ENCODE assay signal across 10 cellular contexts in the genomic region with DNA sequence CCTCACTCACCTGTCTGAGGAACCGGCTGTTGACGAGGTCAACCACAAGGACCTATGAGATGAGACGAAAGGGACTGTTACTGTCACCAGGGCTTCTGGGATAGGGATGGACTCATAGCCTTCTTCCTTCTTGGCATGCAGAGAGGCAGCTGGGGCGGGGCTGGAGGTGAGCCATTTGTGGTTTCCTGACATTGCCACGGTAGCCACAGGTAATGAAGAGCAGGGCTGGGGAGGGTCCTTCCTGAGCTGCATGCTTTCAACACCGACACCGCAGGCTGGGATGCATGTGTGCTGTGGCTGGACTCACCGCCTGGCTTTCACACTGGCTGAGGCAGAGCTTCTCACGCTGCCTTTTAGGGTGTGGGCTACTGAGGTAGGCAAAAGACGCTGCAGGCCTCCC. TPM values are rescaled to one million over a fixed set of nuclear protein-coding genes. Genes with fewer than 3 reads are reported as not detected.
A peak's percentile ranks its signal among the peaks of the same experiment; 100 is the strongest.
DNase-seq lines count a peak whose midpoint lies in the region; ATAC-seq and TF ChIP-seq lines count a peak whose summit lies in the region.
"Had no signal": no experiment of that assay in that cellular context is flagged by ENCODE, and none has a peak within 500 bp of the region (broad histone marks: within the 10 kb centered on the region; RNA-seq: fewer than 3 reads in every experiment).

No MANE protein-coding gene starts in this region.

- H3K27me3 Mint-ChIP-seq in naive thymus-derived CD4-positive, alpha-beta T cell = peaks cover 0 to 7% (median 4%) of the 10 kb centered on the region in 5 donors

- H3K4me3 Mint-ChIP-seq in naive thymus-derived CD4-positive, alpha-beta T cell = peak overlapping the region in 6 of 10 donors; percentile 16 to 73 (median 54)

- ATAC-seq in naive thymus-derived CD4-positive, alpha-beta T cell = peak; percentile 47
- ATAC-seq in GM21447 (IDR thresholded peaks at IDR 0.05; ENCODE audit: unreplicated experiment) (no peak), HG03439 (IDR thresholded peaks at IDR 0.05; ENCODE audit: unreplicated experiment) (no peak)

- H2AFZ ChIP-seq in Loucy (ENCODE audit: low read length) = no peak overlapping the region

- H3K4me1 Mint-ChIP-seq in naive thymus-derived CD4-positive, alpha-beta T cell = peaks cover 18 to 29% (median 22%) of the 10 kb centered on the region in 7 donors

- H3K79me2 ChIP-seq in Loucy (ENCODE audit: insufficient read depth, low read length) = no peaks in the 10 kb centered on the region

- POLR2A ChIA-PET in naive thymus-derived CD4-positive, alpha-beta T cell (lab: Charles Lee) = no interaction called here

- H3K9me2 ChIP-seq in Loucy (replicated peaks; ENCODE audit: low read depth, low read length) = no peaks in the 10 kb centered on the region

- H3K36me3 Mint-ChIP-seq in naive thymus-derived CD4-positive, alpha-beta T cell = no peaks in the 10 kb centered on the region

- intact Hi-C loops in naive thymus-derived CD4-positive, alpha-beta T cell (cut with micrococcal nuclease) = no loop called here

- peak overlapping the region in 5 of 9 donors; percentile 46 to 71 (median 47) for H3K27ac Mint-ChIP-seq in naive thymus-derived CD4-positive, alpha-beta T cell

- DNase-seq in Daoy (ENCODE audit: low read depth) = peak; percentile 16
- peak; percentile 14 for DNase-seq in activated T-helper 9 cell treated with anti-CD3 and anti-CD28 coated beads, Interleukin-2, amount 50 U/mL, for 16 hours (ENCODE audit: low read depth)
- DNase-seq in naive thymus-derived CD4-positive, alpha-beta T cell = peak in 4 of 9 donors; percentile 9 to 23 (median 18)
- DNase-seq in SKM-1 (lab: John Stamatoyannopoulos, UW; ENCODE audit: unreplicated experiment) = no peak
- no peak for DNase-seq in GM10266 (ENCODE audit: extremely low spot score)
- DNase-seq: EL had no signal

- peak overlapping the region; percentile 29 for H3K4me2 ChIP-seq in Loucy (ENCODE audit: low read depth, low read length, poor library complexity, severe bottlenecking)

- no peak overlapping the region for H3K9ac ChIP-seq in Loucy (ENCODE audit: low read depth, low read length, poor library complexity, severe bottlenecking)

- no peak overlapping the region for H3K4me3 ChIP-seq in Loucy (ENCODE audit: low read length, poor library complexity, severe bottlenecking)
- H3K4me3 ChIP-seq in naive thymus-derived CD4-positive, alpha-beta T cell (ENCODE audit: low read length) = no peak overlapping the region
- H3K4me3 ChIP-seq: right atrium auricular region had no signal

- CTCF ChIA-PET in naive thymus-derived CD4-positive, alpha-beta T cell (lab: Charles Lee) = no interaction called here

- no peaks in the 10 kb centered on the region for H3K27me3 ChIP-seq in Loucy (ENCODE audit: insufficient read depth, low read length, poor library complexity, severe bottlenecking)
- no peaks in the 10 kb centered on the region for H3K27me3 ChIP-seq in naive thymus-derived CD4-positive, alpha-beta T cell (ENCODE audit: control insufficient read depth in 2 of 2, insufficient read depth in 2 of 2, low read length in 2 of 2)
- H3K27me3 ChIP-seq: right atrium auricular region had no signal

- no peaks in the 10 kb centered on the region for H3K9me3 Mint-ChIP-seq in naive thymus-derived CD4-positive, alpha-beta T cell

- H4K20me1 ChIP-seq in Loucy (ENCODE audit: insufficient read depth, low read length, poor library complexity, severe bottlenecking) = no peaks in the 10 kb centered on the region

- H3K27ac ChIP-seq in naive thymus-derived CD4-positive, alpha-beta T cell (ENCODE audit: low read depth, low read length) = no peak overlapping the region
- H3K27ac ChIP-seq: right atrium auricular region had no signal

- TF ChIP-seq CTCF in Loucy (conservative IDR thresholded peaks at IDR 0.05; ENCODE audit: low read length) = no peak
- no peak for TF ChIP-seq CTCF in GM10266 (IDR thresholded peaks at IDR 0.05; ENCODE audit: control insufficient read depth, insufficient read depth, low read depth, missing control alignments)

- peaks cover 7% of the 10 kb centered on the region for H3K4me1 ChIP-seq in Loucy (ENCODE audit: insufficient read depth, low read length, poor library complexity, severe bottlenecking)
- peaks cover 10 to 21% of the 10 kb centered on the region in 2 donors for H3K4me1 ChIP-seq in naive thymus-derived CD4-positive, alpha-beta T cell (ENCODE audit: control insufficient read depth in 2 of 2, insufficient read depth in 2 of 2, low read length in 2 of 2)
- H3K4me1 ChIP-seq: right atrium auricular region had no signal

- no peaks in the 10 kb centered on the region for H3K36me3 ChIP-seq in Loucy (ENCODE audit: insufficient read depth, low read length)
- no peaks in the 10 kb centered on the region for H3K36me3 ChIP-seq in naive thymus-derived CD4-positive, alpha-beta T cell (ENCODE audit: control insufficient read depth in 2 of 3, insufficient read depth in 3 of 3, low read length in 3 of 3)

- no peaks in the 10 kb centered on the region for H3F3A ChIP-seq in Loucy (ENCODE audit: low read depth)

- H3K9me3 ChIP-seq in Loucy (ENCODE audit: insufficient read depth, low read depth, low read length) = no peaks in the 10 kb centered on the region
- H3K9me3 ChIP-seq in naive thymus-derived CD4-positive, alpha-beta T cell (ENCODE audit: control insufficient read depth in 2 of 3, low read length in 3 of 3) = no peaks in the 10 kb centered on the region
- H3K9me3 ChIP-seq: right atrium auricular region had no signal

RNA-seq across cellular contexts. Expression of gene MKRN1, which starts 46.4 kb away (rescaled TPM):
- total RNA-seq in Daoy (2014; rRNA removed; shearing (Covaris generic)) = 55.5 and 61.4 TPM in 2 replicates
- total RNA-seq in naive thymus-derived CD4-positive, alpha-beta T cell = 100 to 1,000 TPM in 4 of 5 experiments, 10 to 100 TPM in 1; 85.1 to 162 (median 144) TPM
- polyA plus RNA-seq in naive thymus-derived CD4-positive, alpha-beta T cell = 100 to 1,000 TPM; 117 to 136 TPM

Comparison
In these comparisons a context has a peak if more than half of its experiments do, and no peak if none do; other contexts are left out.
1. DNase-seq: peak in Daoy (single experiment) and activated T-helper 9 cell treated with anti-CD3 and anti-CD28 coated beads, Interleukin-2, amount 50 U/mL, for 16 hours (single experiment); none in SKM-1 (single experiment) and GM10266 (single experiment).